ENCODE assay signal across 8 cellular contexts in the genomic region with DNA sequence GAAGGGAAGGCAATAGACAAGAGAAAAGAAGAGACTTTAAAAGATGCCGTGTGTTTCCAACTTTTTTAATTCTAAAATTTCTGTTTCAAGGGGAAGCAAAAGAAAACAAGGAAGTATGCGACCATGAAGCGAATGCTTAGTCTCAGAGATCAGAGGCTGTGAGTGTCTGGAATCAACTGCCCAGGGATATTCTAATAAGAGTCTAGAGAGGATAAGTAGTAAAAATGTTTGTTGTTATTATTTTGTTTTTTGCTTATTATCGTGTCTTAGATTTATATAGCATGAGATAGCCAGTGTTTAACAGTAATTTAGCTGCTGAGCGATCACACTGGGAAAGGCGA. TPM values are rescaled to one million over a fixed set of nuclear protein-coding genes. Genes with fewer than 3 reads are reported as not detected.
DNase-seq lines count a peak whose midpoint lies in the region; ATAC-seq and TF ChIP-seq lines count a peak whose summit lies in the region.

No MANE protein-coding gene starts in this region.

- no peaks in the 10 kb centered on the region for H3K9me3 Mint-ChIP-seq in Caco-2 (ENCODE audit: unreplicated experiment)

- H3K4me2 ChIP-seq in PC-3 (ENCODE audit: low read length): peak overlapping the region; percentile 91

- peak; percentile 9 for ATAC-seq in PC-3
- no peak for ATAC-seq in HG02798 (IDR thresholded peaks at IDR 0.05; ENCODE audit: poor library complexity, unreplicated experiment)

- no peak for TF ChIP-seq CTCF in Caco-2 (IDR thresholded peaks at IDR 0.05; ENCODE audit: insufficient read depth in 1 of 2, low read depth in 1 of 2, low read length in 1 of 2, severe bottlenecking in 1 of 2, unreplicated experiment in 1 of 2)
- no peak for TF ChIP-seq CTCF in PC-3 (conservative IDR thresholded peaks at IDR 0.05; ENCODE audit: low read depth, low read length)
- no peak for TF ChIP-seq CTCF in epithelial cell of proximal tubule (conservative IDR thresholded peaks at IDR 0.05; ENCODE audit: low read depth, low read length)
- no peak for TF ChIP-seq CTCF in neutrophil (IDR thresholded peaks at IDR 0.05)

- no peaks in the 10 kb centered on the region for H3K27me3 Mint-ChIP-seq in Caco-2 (ENCODE audit: insufficient read depth, unreplicated experiment)

- peak overlapping the region; percentile 75 for H3K9ac ChIP-seq in PC-3 (ENCODE audit: low read length)

- H3K27ac ChIP-seq in PC-3 (ENCODE audit: low read length) (no peak overlapping the region), neutrophil (peak overlapping the region; percentile 92)

- peak overlapping the region; percentile 76 for H2AFZ ChIP-seq in PC-3 (ENCODE audit: low read length)

- peaks cover 8% of the 10 kb centered on the region; the same call in 1 of the 2 replicates for H4K20me1 ChIP-seq in PC-3 (ENCODE audit: low read length)

- POLR2A ChIA-PET in Caco-2 (lab: Charles Lee): no interaction called here
- POLR2A ChIA-PET in PC-3 (lab: Charles Lee; ENCODE audit: unreplicated experiment): no interaction called here

- H3K27me3 ChIP-seq in Caco-2 (replicated peaks; ENCODE audit: control insufficient read depth, insufficient read depth, low read length) (no peaks in the 10 kb centered on the region), PC-3 (ENCODE audit: low read length) (no peaks in the 10 kb centered on the region), neutrophil (no peaks in the 10 kb centered on the region)

- H3K36me3 Mint-ChIP-seq in Caco-2 (ENCODE audit: insufficient read depth, unreplicated experiment): peaks cover 9% of the 10 kb centered on the region

- no peaks in the 10 kb centered on the region; the same call in 1 of the 2 replicates for H3K36me3 ChIP-seq in Caco-2 (ENCODE audit: control insufficient read depth, insufficient read depth, low read length)
- peaks cover 19% of the 10 kb centered on the region for H3K36me3 ChIP-seq in PC-3 (ENCODE audit: low read depth, low read length)
- peaks cover 21% of the 10 kb centered on the region for H3K36me3 ChIP-seq in neutrophil

- H3K9me3 ChIP-seq in Caco-2 (no peaks in the 10 kb centered on the region), PC-3 (ENCODE audit: low read length) (no peaks in the 10 kb centered on the region), neutrophil (no peaks in the 10 kb centered on the region)

- CTCF ChIA-PET in Caco-2 (lab: Charles Lee): no interaction called here
- CTCF ChIA-PET in PC-3 (lab: Charles Lee): no interaction called here

- no peaks in the 10 kb centered on the region for H3K4me1 Mint-ChIP-seq in Caco-2 (ENCODE audit: low read depth, unreplicated experiment)

- peaks cover 62% of the 10 kb centered on the region for H3K79me2 ChIP-seq in PC-3 (ENCODE audit: low read length)

- DNase-seq in Caco-2 (no peak), PC-3 (no peak), epithelial cell of proximal tubule (ENCODE audit: low read depth) (no peak), NCI-H2227 treated with DMSO at 0.1 percent for 48 hours (lab: John Stamatoyannopoulos, UW) (no peak), SHP77 treated with DMSO at 0.1 percent for 48 hours (lab: John Stamatoyannopoulos, UW) (no peak)
- DNase-seq in stimulated activated CD4-positive, alpha-beta T cell treated with anti-CD3 and anti-CD28 coated beads, Interleukin-1b, Interleukin-23, amount 100 ng/mL, for 48 hours: no peak

- BruUV-seq in Caco-2 (replicated peaks; lab: Mats Ljungman, UMichigan): no TSS peak
- TSS peak; percentile 89 for BruUV-seq in PC-3 (replicated peaks; lab: Mats Ljungman, UMichigan)

- H3K9me2 ChIP-seq in PC-3 (replicated peaks; ENCODE audit: low read length): no peaks in the 10 kb centered on the region

- peak overlapping the region; percentile 90 for H3K27ac Mint-ChIP-seq in Caco-2 (ENCODE audit: unreplicated experiment)

- H3K4me3 ChIP-seq in Caco-2 (ENCODE audit: low read depth, low read length): peak overlapping the region; percentile 72
- peak overlapping the region; percentile 95 for H3K4me3 ChIP-seq in PC-3 (ENCODE audit: low read length)
- H3K4me3 ChIP-seq in epithelial cell of proximal tubule (ENCODE audit: low read depth, low read length): peak overlapping the region; percentile 75
- H3K4me3 ChIP-seq in neutrophil (ENCODE audit: low read depth in 1 of 2, low read length in 1 of 2): peak overlapping the region; percentile 80 to 88

- 0 out of 2 replicates have a peak, but pooled peaks cover 3% of the 10 kb centered on the region for H3K4me1 ChIP-seq in Caco-2
- H3K4me1 ChIP-seq in PC-3 (ENCODE audit: insufficient read depth, low read length): peaks cover 8% of the 10 kb centered on the region; the same call in 1 of the 2 replicates
- peaks cover 27 to 32% of the 10 kb centered on the region in 2 experiments for H3K4me1 ChIP-seq in neutrophil (ENCODE audit: control insufficient read depth in 1 of 2, insufficient read depth in 1 of 2, low read depth in 1 of 2, low read length in 1 of 2)

- peak overlapping the region; percentile 91 for H3K4me3 Mint-ChIP-seq in Caco-2 (ENCODE audit: unreplicated experiment)

- no peaks in the 10 kb centered on the region for H3F3A ChIP-seq in PC-3 (ENCODE audit: low read length, unreplicated experiment)

- intact Hi-C loops in Caco-2 (cut with micrococcal nuclease; ENCODE audit: unreplicated experiment) (loop anchor here (2.0 kb wide), 2 partner anchors 49 to 101 kb away; a partner anchor contains a TSS), PC-3 (cut with micrococcal nuclease) (loop anchor here (2.0 to 5.0 kb wide), 2 partner anchors 49 to 211 kb away; a partner anchor contains a TSS)

RNA-seq across cellular contexts. Expression of a gene that starts 0.4 kb away (rescaled TPM):
- 58.3 and 62.5 TPM in 2 replicates for total RNA-seq in Caco-2 (2022)
- total RNA-seq in PC-3 (2014; rRNA removed): 29.7 and 33.1 TPM in 2 replicates
- total RNA-seq in epithelial cell of proximal tubule: 21.4 and 22.9 TPM in 2 replicates

RNA-seq across cellular contexts. Expression of a gene that starts 0.5 kb away (rescaled TPM):
- 38.0 and 41.5 TPM in 2 replicates for total RNA-seq in Caco-2 (2022)
- 25.4 and 32.1 TPM in 2 replicates for total RNA-seq in PC-3 (2014; rRNA removed)
- total RNA-seq in epithelial cell of proximal tubule: 28.9 and 35.7 TPM in 2 replicates

RNA-seq across cellular contexts. Expression of a gene that starts 49.8 kb away (rescaled TPM):
- total RNA-seq in Caco-2 (2022): 64.4 and 65.0 TPM in 2 replicates
- total RNA-seq in PC-3 (2014; rRNA removed): 25.1 and 30.8 TPM in 2 replicates
- 20.3 and 22.5 TPM in 2 replicates for total RNA-seq in epithelial cell of proximal tubule
